Comparison of ENCODE assay signal across 8 cellular contexts in genomic region chr7:91942312-91942711, GRCh38. TPM values are rescaled to one million over a fixed set of nuclear protein-coding genes. Genes with fewer than 3 reads are reported as not detected.
A peak's percentile ranks its signal among the peaks of the same experiment; 100 is the strongest.
DNase-seq lines count a peak whose midpoint lies in the region; ATAC-seq and TF ChIP-seq lines count a peak whose summit lies in the region.

No MANE protein-coding gene starts in this region.

- H3K27me3 Mint-ChIP-seq in activated CD4-positive, alpha-beta memory T cell treated with anti-CD3 and anti-CD28 coated beads, Interleukin-2, amount 10 ng/mL, durations not matched to agents 7 days and 5 days = no peaks in the 10 kb centered on the region
- no peaks in the 10 kb centered on the region for H3K27me3 Mint-ChIP-seq in activated CD4-positive, alpha-beta memory T cell treated with anti-CD3 and anti-CD28 coated beads for 36 hours
- peaks cover 28% of the 10 kb centered on the region for H3K27me3 Mint-ChIP-seq in WTC11 (ENCODE audit: low read depth)

- peak overlapping the region in 4 of 5 donors; percentile 54 to 94 (median 87) for H3K9ac ChIP-seq in subcutaneous abdominal adipose tissue (ENCODE audit: low read length in 5 of 5)

- H3K9me3 Mint-ChIP-seq in activated CD4-positive, alpha-beta memory T cell treated with anti-CD3 and anti-CD28 coated beads, Interleukin-2, amount 10 ng/mL, durations not matched to agents 7 days and 5 days = no peaks in the 10 kb centered on the region
- no peaks in the 10 kb centered on the region for H3K9me3 Mint-ChIP-seq in activated CD4-positive, alpha-beta memory T cell treated with anti-CD3 and anti-CD28 coated beads for 36 hours
- no peaks in the 10 kb centered on the region for H3K9me3 Mint-ChIP-seq in WTC11

- TF ChIP-seq CTCF in WTC11 (IDR thresholded peaks at IDR 0.05) (no peak), spleen (IDR thresholded peaks at IDR 0.05 in 8 of 11, conservative IDR thresholded peaks at IDR 0.05 in 3 of 11) (no peak)

- H3K4me1 Mint-ChIP-seq in activated CD4-positive, alpha-beta memory T cell treated with anti-CD3 and anti-CD28 coated beads, Interleukin-2, amount 10 ng/mL, durations not matched to agents 7 days and 5 days = peaks cover 37% of the 10 kb centered on the region
- H3K4me1 Mint-ChIP-seq in activated CD4-positive, alpha-beta memory T cell treated with anti-CD3 and anti-CD28 coated beads for 36 hours (ENCODE audit: low read depth) = peaks cover 42% of the 10 kb centered on the region
- H3K4me1 Mint-ChIP-seq in WTC11 = peaks cover 15% of the 10 kb centered on the region

- intact Hi-C loops in activated CD4-positive, alpha-beta memory T cell treated with anti-CD3 and anti-CD28 coated beads for 36 hours (cut with micrococcal nuclease) = loop anchor here (5.0 kb wide), 1 partner anchor 585 kb away; the partner anchor contains the start of genes PEX1 and RBM48
- intact Hi-C loops in spleen (cut with DNase I; ENCODE audit: low total_unique reads) = no loop called here

- POLR2A ChIA-PET in activated CD4-positive, alpha-beta memory T cell treated with anti-CD3 and anti-CD28 coated beads, Interleukin-2, amount 10 ng/mL, durations not matched to agents 7 days and 5 days (lab: Charles Lee) = interaction anchor here (2.6 to 3.1 kb wide), 3 partner anchors 62 to 303 kb away, joined by 15 to 19 read pairs (median 17); partner anchors contain the start of genes ANKIB1, CYP51A1, KRIT1 and MTERF1
- POLR2A ChIA-PET in activated CD4-positive, alpha-beta memory T cell treated with anti-CD3 and anti-CD28 coated beads for 36 hours (lab: Charles Lee) = no interaction called here
- POLR2A ChIA-PET in WTC11 (lab: Charles Lee) = no interaction called here

- H3K27me3 ChIP-seq in subcutaneous abdominal adipose tissue (ENCODE audit: control insufficient read depth in 5 of 5, insufficient read depth in 4 of 5, low read length in 5 of 5) (no peaks in the 10 kb centered on the region), spleen (replicated peaks in 1 of 7) (no peaks in the 10 kb centered on the region)

- CTCF ChIA-PET in activated CD4-positive, alpha-beta memory T cell treated with anti-CD3 and anti-CD28 coated beads, Interleukin-2, amount 10 ng/mL, durations not matched to agents 7 days and 5 days (lab: Charles Lee) = interaction anchor here (0.9 to 3.3 kb wide), 3 partner anchors 62 to 890 kb away, joined by 3 to 24 read pairs (median 5); partner anchors contain the start of gene MTERF1
- CTCF ChIA-PET in activated CD4-positive, alpha-beta memory T cell treated with anti-CD3 and anti-CD28 coated beads for 36 hours (lab: Charles Lee) = interaction anchor here (0.8 to 2.3 kb wide), 3 partner anchors 11 to 61 kb away, joined by 3 to 12 read pairs (median 7); no protein-coding TSS in a partner anchor
- CTCF ChIA-PET in WTC11 (lab: Charles Lee) = interaction anchor here (0.6 to 3.9 kb wide), 3 partner anchors 19 to 505 kb away, joined by 3 to 21 read pairs (median 3); partner anchors contain the start of genes GATAD1 and MTERF1

- ATAC-seq in WTC11 = no peak

- 43 to 67% (median 57%) methylated on average over 2 of the region's 2 CpGs for WGBS in spleen, 5 donors

- H3K36me3 ChIP-seq in subcutaneous abdominal adipose tissue (ENCODE audit: control insufficient read depth in 5 of 5, insufficient read depth in 5 of 5, low read length in 5 of 5) = no peaks in the 10 kb centered on the region
- H3K36me3 ChIP-seq in spleen = no peaks in the 10 kb centered on the region

- peak overlapping the region; percentile 1 for H3K4me3 Mint-ChIP-seq in activated CD4-positive, alpha-beta memory T cell treated with anti-CD3 and anti-CD28 coated beads, Interleukin-2, amount 10 ng/mL, durations not matched to agents 7 days and 5 days
- no peak overlapping the region for H3K4me3 Mint-ChIP-seq in activated CD4-positive, alpha-beta memory T cell treated with anti-CD3 and anti-CD28 coated beads for 36 hours
- peak overlapping the region; percentile 85 for H3K4me3 Mint-ChIP-seq in WTC11

- H3K36me3 Mint-ChIP-seq in activated CD4-positive, alpha-beta memory T cell treated with anti-CD3 and anti-CD28 coated beads, Interleukin-2, amount 10 ng/mL, durations not matched to agents 7 days and 5 days (ENCODE audit: low read depth) = peaks cover 8% of the 10 kb centered on the region
- peaks cover 6% of the 10 kb centered on the region for H3K36me3 Mint-ChIP-seq in activated CD4-positive, alpha-beta memory T cell treated with anti-CD3 and anti-CD28 coated beads for 36 hours
- peaks cover 3% of the 10 kb centered on the region; the same call in 1 of the 2 replicates for H3K36me3 Mint-ChIP-seq in WTC11

- TF ChIP-seq POLR2A in spleen (IDR thresholded peaks at IDR 0.05) = no peak

- H3K4me1 ChIP-seq in subcutaneous abdominal adipose tissue (ENCODE audit: control insufficient read depth in 5 of 5, insufficient read depth in 5 of 5, low read length in 5 of 5) (peaks cover 0 to 47% (median 43%) of the 10 kb centered on the region in 5 donors), spleen (peaks cover 7 to 75% (median 53%) of the 10 kb centered on the region in 6 donors)

- DNase-seq in activated CD4-positive, alpha-beta memory T cell treated with anti-CD3 and anti-CD28 coated beads, Interleukin-2, amount 10 ng/mL, durations not matched to agents 7 days and 5 days = no peak
- DNase-seq in activated CD4-positive, alpha-beta memory T cell treated with anti-CD3 and anti-CD28 coated beads for 36 hours = no peak
- DNase-seq in WTC11 (ENCODE audit: low spot score) (no peak), inferior parietal cortex (ENCODE audit: extremely low spot score) (peak; percentile 18), GF-D8 (lab: John Stamatoyannopoulos, UW) (no peak), spleen (no peak), pons (ENCODE audit: low spot score) (no peak)

- H3K4me3 ChIP-seq in subcutaneous abdominal adipose tissue (ENCODE audit: low read depth in 1 of 5, low read length in 5 of 5) = peak overlapping the region in 4 of 5 donors; percentile 40 to 96 (median 91)
- H3K4me3 ChIP-seq in spleen = peak overlapping the region in 3 of 8 donors; percentile 0 to 84 (median 70)

- H3K27ac ChIP-seq in subcutaneous abdominal adipose tissue (ENCODE audit: low read depth, low read length) (peak overlapping the region; percentile 96), spleen (peak overlapping the region in 3 of 8 donors; percentile 20 to 95 (median 93))

- H3K9me3 ChIP-seq in subcutaneous abdominal adipose tissue (ENCODE audit: control insufficient read depth in 5 of 5, low read length in 5 of 5) (no peaks in the 10 kb centered on the region), spleen (no peaks in the 10 kb centered on the region)

- H3K27ac Mint-ChIP-seq in activated CD4-positive, alpha-beta memory T cell treated with anti-CD3 and anti-CD28 coated beads, Interleukin-2, amount 10 ng/mL, durations not matched to agents 7 days and 5 days = no peak overlapping the region
- no peak overlapping the region for H3K27ac Mint-ChIP-seq in activated CD4-positive, alpha-beta memory T cell treated with anti-CD3 and anti-CD28 coated beads for 36 hours
- no peak overlapping the region for H3K27ac Mint-ChIP-seq in WTC11

TF ChIP-seq in WTC11, 78 proteins besides CTCF, POLR2A, EP300 and RAD21:
- TF ChIP-seq PRRX2 (CRISPR knock-in tag; IDR thresholded peaks at IDR 0.05) (no peak), ATF2 (CRISPR knock-in tag; IDR thresholded peaks at IDR 0.05; ENCODE audit: borderline replicate concordance, low read depth) (no peak), GTF2I (CRISPR knock-in tag; conservative IDR thresholded peaks at IDR 0.05) (no peak), FOXK1 (CRISPR knock-in tag; IDR thresholded peaks at IDR 0.05) (no peak), ZSCAN18 (CRISPR knock-in tag; IDR thresholded peaks at IDR 0.05) (no peak), MYBL2 (CRISPR knock-in tag; IDR thresholded peaks at IDR 0.05) (no peak), EMX1 (CRISPR knock-in tag; IDR thresholded peaks at IDR 0.05) (no peak), CBFB (CRISPR knock-in tag; IDR thresholded peaks at IDR 0.05; ENCODE audit: low read depth) (no peak), TCF7 (CRISPR knock-in tag; IDR thresholded peaks at IDR 0.05; ENCODE audit: low read depth) (no peak), TEAD1 (CRISPR knock-in tag; IDR thresholded peaks at IDR 0.05) (no peak)

RNA-seq across cellular contexts. Expression of gene AKAP9, which starts 1.6 kb away (rescaled TPM):
- total RNA-seq in activated CD4-positive, alpha-beta memory T cell treated with anti-CD3 and anti-CD28 coated beads, Interleukin-2, amount 10 ng/mL, durations not matched to agents 7 days and 5 days = 10 to 100 TPM; 32.4 to 41.7 TPM
- total RNA-seq in activated CD4-positive, alpha-beta memory T cell treated with anti-CD3 and anti-CD28 coated beads for 36 hours = 10 to 100 TPM; 23.5 to 25.3 TPM
- total RNA-seq in WTC11 (2021) = 29.4 to 35.2 TPM (median 32.7 TPM) in 3 replicates
- total RNA-seq in spleen = 100 to 1,000 TPM in 1 of 7 donors, 10 to 100 TPM in 6; 61.8 to 100 (median 73.7) TPM
- polyA plus RNA-seq in spleen = 10 to 100 TPM in 2 of 3 donors, 1 to 10 TPM in 1; 7.5 to 13.2 (median 12.5) TPM
